26 cellular contexts compared by ENCODE assay signal in genomic region chr7:148461780-148462179, GRCh38.
"Had no signal": no experiment of that assay in that cellular context is flagged by ENCODE, and none has a peak within 500 bp of the region (broad histone marks: within the 10 kb centered on the region; RNA-seq: fewer than 3 reads in every experiment).

No MANE protein-coding gene starts in this region.

- FAIRE-seq: colon, islet of Langerhans had no signal

- ATAC-seq: esophagus mucosa; gastrocnemius medialis; left cardiac atrium; naive thymus-derived CD4-positive, alpha-beta T cell; stimulated activated effector memory CD8-positive, alpha-beta T cell treated with anti-CD3 and anti-CD28 coated beads, Interleukin-12 subunit alpha, Interleukin-12 subunit beta, amount 100 ng/mL, for 72 hours had no signal

- DNase-seq: dorsolateral prefrontal cortex; effector CD4-positive, alpha-beta T cell; foreskin fibroblast; gastrocnemius medialis; head of caudate nucleus; left cardiac atrium; left lung; mesenchymal stem cell; naive thymus-derived CD4-positive, alpha-beta T cell; nephron progenitor cell; nucleus accumbens; sigmoid colon; stimulated activated CD4-positive, alpha-beta T cell treated with anti-CD3 and anti-CD28 coated beads, Interleukin-2, amount 100 ng/mL, for 24 hours; stimulated activated CD4-positive, alpha-beta T cell treated with anti-CD3 and anti-CD28 coated beads, Interleukin-4, amount 100 ng/mL, for 24 hours; stimulated activated naive CD4-positive, alpha-beta T cell treated with Interleukin-2 at 50 U/mL for 16 hours; thyroid gland had no signal

- H3K4me1 ChIP-seq: gastrocnemius medialis, left lung, prostate gland, right atrium auricular region, sigmoid colon, stomach, thyroid gland had no signal

- H3K9me3 ChIP-seq: gastrocnemius medialis, left lung, prostate gland, right atrium auricular region, sigmoid colon, stomach, thyroid gland had no signal

- H3K27ac Mint-ChIP-seq: mesothelial cell of epicardium; naive thymus-derived CD4-positive, alpha-beta T cell; nephron progenitor cell; stimulated activated effector memory CD8-positive, alpha-beta T cell treated with anti-CD3 and anti-CD28 coated beads, Interleukin-12 subunit alpha, Interleukin-12 subunit beta, amount 100 ng/mL, for 72 hours; type B pancreatic cell had no signal

- H3K27me3 ChIP-seq: gastrocnemius medialis, left lung, right atrium auricular region, sigmoid colon, stomach, thyroid gland had no signal

- H3K27me3 Mint-ChIP-seq: naive thymus-derived CD4-positive, alpha-beta T cell; type B pancreatic cell had no signal

- H3K4me3 ChIP-seq: dorsolateral prefrontal cortex, gastrocnemius medialis, left lung, prostate gland, right atrium auricular region, sigmoid colon, stomach, thyroid gland had no signal

- H3K4me3 Mint-ChIP-seq: mesothelial cell of epicardium; naive thymus-derived CD4-positive, alpha-beta T cell; nephron progenitor cell; stimulated activated effector memory CD8-positive, alpha-beta T cell treated with anti-CD3 and anti-CD28 coated beads, Interleukin-12 subunit alpha, Interleukin-12 subunit beta, amount 100 ng/mL, for 72 hours; type B pancreatic cell had no signal

- H3K27ac ChIP-seq: dorsolateral prefrontal cortex, epithelial cell of prostate, gastrocnemius medialis, left lung, prostate gland, right atrium auricular region, sigmoid colon, stomach, thyroid gland had no signal

- H3K4me1 Mint-ChIP-seq: nephron progenitor cell had no signal

- H3K36me3 ChIP-seq: gastrocnemius medialis, left lung, prostate gland, right atrium auricular region, sigmoid colon, stomach, thyroid gland had no signal

- H3K36me3 Mint-ChIP-seq: mesothelial cell of epicardium; naive thymus-derived CD4-positive, alpha-beta T cell; stimulated activated effector memory CD8-positive, alpha-beta T cell treated with anti-CD3 and anti-CD28 coated beads, Interleukin-12 subunit alpha, Interleukin-12 subunit beta, amount 100 ng/mL, for 72 hours had no signal
